In the genomic region with DNA sequence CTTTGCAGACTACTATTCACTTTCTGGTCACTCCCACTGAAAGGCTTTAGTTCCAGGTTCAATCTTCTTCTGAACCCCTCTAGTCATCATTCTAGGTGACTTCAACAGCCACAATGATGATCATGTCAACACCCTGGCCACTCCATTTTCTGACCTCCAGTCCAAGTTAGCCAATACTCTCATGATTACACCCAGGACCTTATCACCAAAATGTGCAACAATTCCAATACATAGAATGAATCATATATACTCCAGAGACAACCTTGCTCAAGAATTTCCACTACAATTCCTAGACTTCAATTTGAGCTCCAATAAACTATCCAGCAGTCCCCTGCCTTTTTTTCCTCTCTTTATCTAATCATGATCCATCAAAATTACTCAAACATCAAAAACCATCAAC, we compare ENCODE assay signal across 16 cellular contexts.
"Had no signal": no experiment of that assay in that cellular context is flagged by ENCODE, and none has a peak within 500 bp of the region (broad histone marks: within the 10 kb centered on the region; RNA-seq: fewer than 3 reads in every experiment).

No MANE protein-coding gene starts in this region.

- H3K4me1 ChIP-seq: testis, upper lobe of right lung had no signal

- H3K4me3 Mint-ChIP-seq: activated CD4-positive, alpha-beta T cell treated with anti-CD3 and anti-CD28 coated beads, Interleukin-2, amount 10 ng/mL, durations not matched to agents 24 days and 14 days; natural killer cell treated with Interleukin-12 subunit alpha and Interleukin-12 subunit beta and Interleukin-15 and Interleukin-18, amount 100 ng/mL, for 72 hours had no signal

- H3K27ac Mint-ChIP-seq: activated CD4-positive, alpha-beta T cell treated with anti-CD3 and anti-CD28 coated beads, Interleukin-2, amount 10 ng/mL, durations not matched to agents 24 days and 14 days had no signal

- DNase-seq: activated CD4-positive, alpha-beta T cell treated with anti-CD3 and anti-CD28 coated beads, Interleukin-2, amount 10 ng/mL, durations not matched to agents 24 days and 14 days; activated CD8-positive, alpha-beta memory T cell treated with anti-CD3 and anti-CD28 coated beads for 24 hours; activated naive CD4-positive, alpha-beta T cell treated with Interleukin-2 at 50 U/mL for 16 hours; adrenal gland; central memory CD4-positive, alpha-beta T cell; colonic mucosa; foreskin fibroblast; hypothalamus; left ventricle myocardium inferior; right lobe of liver; stomach; testis; upper lobe of right lung had no signal

- ATAC-seq: esophagus mucosa; natural killer cell treated with Interleukin-12 subunit alpha and Interleukin-12 subunit beta and Interleukin-15 and Interleukin-18, amount 100 ng/mL, for 72 hours; right lobe of liver; SK-N-SH treated with all-trans-retinoic acid at 6 μM for 48 hours; upper lobe of right lung had no signal

- H3K27me3 Mint-ChIP-seq: activated CD4-positive, alpha-beta T cell treated with anti-CD3 and anti-CD28 coated beads, Interleukin-2, amount 10 ng/mL, durations not matched to agents 24 days and 14 days; natural killer cell treated with Interleukin-12 subunit alpha and Interleukin-12 subunit beta and Interleukin-15 and Interleukin-18, amount 100 ng/mL, for 72 hours had no signal

- H3K27ac ChIP-seq: adrenal gland, colonic mucosa, left ventricle myocardium inferior, right lobe of liver, stomach, testis, upper lobe of right lung had no signal

- H3K4me3 ChIP-seq: adrenal gland, colonic mucosa, left ventricle myocardium inferior, right lobe of liver, stomach, testis, upper lobe of right lung had no signal

- H3K36me3 ChIP-seq: adrenal gland, colonic mucosa, left ventricle myocardium inferior, right lobe of liver, stomach, upper lobe of right lung had no signal

- H3K9me3 ChIP-seq: adrenal gland, colonic mucosa, left ventricle myocardium inferior, right lobe of liver, stomach, testis, upper lobe of right lung had no signal

- H3K36me3 Mint-ChIP-seq: natural killer cell treated with Interleukin-12 subunit alpha and Interleukin-12 subunit beta and Interleukin-15 and Interleukin-18, amount 100 ng/mL, for 72 hours had no signal

- H3K27me3 ChIP-seq: adrenal gland, colonic mucosa, right lobe of liver, stomach, testis, upper lobe of right lung had no signal
